8 cellular contexts compared by ENCODE assay signal in the genomic region with DNA sequence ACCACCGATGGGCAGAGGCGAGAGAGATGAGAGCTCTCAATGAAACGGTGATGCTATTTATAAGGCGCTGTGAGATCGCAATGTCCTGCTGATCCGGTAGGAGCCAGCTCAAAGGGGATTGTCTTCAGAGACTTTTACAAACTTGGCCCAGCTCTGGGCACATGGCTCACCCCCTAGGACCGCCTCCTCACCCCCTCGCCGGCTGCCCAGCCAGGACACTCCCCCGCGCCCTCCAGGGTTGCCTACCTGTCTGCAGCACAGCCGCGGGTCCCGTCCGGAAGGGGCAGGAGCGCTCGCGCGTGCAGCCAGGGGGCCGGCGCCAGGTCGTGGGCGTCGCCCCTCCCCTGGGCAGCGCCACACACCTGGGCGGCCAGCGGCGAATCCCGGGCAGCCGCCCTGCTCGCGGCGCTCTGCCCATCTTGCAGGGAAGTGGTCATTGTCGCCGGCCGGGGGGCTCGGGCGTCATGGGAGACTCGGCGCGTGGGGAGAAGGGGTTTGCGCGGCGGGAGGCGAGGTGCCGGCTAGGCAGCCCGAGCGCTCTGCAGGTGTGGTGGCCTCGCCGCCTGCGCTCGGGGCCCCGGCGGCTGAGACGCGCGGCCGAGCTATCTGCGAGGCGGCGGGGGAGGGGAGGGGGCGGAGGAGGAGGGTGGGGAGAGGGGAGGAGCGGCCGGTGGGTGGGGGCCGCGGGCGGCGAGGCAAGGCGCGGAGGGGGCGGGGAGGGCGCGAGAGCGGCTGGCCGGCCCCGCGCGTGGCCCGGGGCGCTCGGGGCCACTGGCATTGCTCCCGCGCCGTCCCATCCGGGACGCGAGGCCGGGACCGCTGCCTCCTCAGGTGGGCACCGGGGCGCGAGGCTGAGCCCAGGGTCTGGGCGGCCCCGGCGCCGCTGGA. TPM values are rescaled to one million over a fixed set of nuclear protein-coding genes. Genes with fewer than 3 reads are reported as not detected.
A peak's percentile ranks its signal among the peaks of the same experiment; 100 is the strongest.
DNase-seq lines count a peak whose midpoint lies in the region; ATAC-seq and TF ChIP-seq lines count a peak whose summit lies in the region.

GRB14 (minus strand) TSS at position 610 of the 888 bp plus-strand sequence; CDS start at position 437, 173 bp downstream.

- no peak for TF ChIP-seq EP300 in SK-N-SH (IDR thresholded peaks at IDR 0.05; ENCODE audit: borderline replicate concordance in 1 of 2, low read depth in 1 of 2, low read length in 1 of 2)

- H3K9me2 ChIP-seq in SK-N-SH, result no peaks in the 10 kb centered on the region

- H3K9me3 ChIP-seq in HEK293 (ENCODE audit: control insufficient read depth, insufficient read depth, low read depth, low read length) (no peaks in the 10 kb centered on the region), SK-N-SH (no peaks in the 10 kb centered on the region), osteoblast (ENCODE audit: low read depth, low read length) (no peaks in the 10 kb centered on the region)

- peaks cover 9% of the 10 kb centered on the region for H3K27me3 Mint-ChIP-seq in glutamatergic neuron (ENCODE audit: unreplicated experiment)

- no peak for ATAC-seq in HG03159 (IDR thresholded peaks at IDR 0.05; ENCODE audit: unreplicated experiment)

- CTCF ChIA-PET in HEK293 (lab: Yijun Ruan, JAX), result interaction anchor here (0.6 to 2.3 kb wide), 5 partner anchors 13 to 265 kb away, joined by 3 to 9 read pairs (median 4); no protein-coding TSS in a partner anchor
- CTCF ChIA-PET in SK-N-SH (lab: Yijun Ruan, JAX), result interaction anchor here (0.8 to 1.5 kb wide), 2 partner anchors 22 to 60 kb away, joined by 3 to 5 read pairs; no protein-coding TSS in a partner anchor

- peak within 1 kb of the TSS; percentile 79; the same call in 1 of the 2 replicates for H3K27ac ChIP-seq in HEK293 (ENCODE audit: extremely low read depth, low read depth, low read length)
- H3K27ac ChIP-seq in SK-N-SH (ENCODE audit: low read depth in 2 of 2, low read length in 1 of 2), result peak within 1 kb of the TSS; percentile 21 to 28; a peak in 2 of 4 replicates
- H3K27ac ChIP-seq in osteoblast (ENCODE audit: low read depth, low read length), result no peak within 1 kb of the TSS

- no peaks in the 10 kb centered on the region for H3K9me3 Mint-ChIP-seq in glutamatergic neuron (ENCODE audit: unreplicated experiment)

- H3K4me2 ChIP-seq in SK-N-SH (peak within 1 kb of the TSS; percentile 91), osteoblast (ENCODE audit: insufficient read depth, low read length) (peak within 1 kb of the TSS; percentile 77)

- H3K4me3 Mint-ChIP-seq in glutamatergic neuron (ENCODE audit: unreplicated experiment), result peak within 1 kb of the TSS; percentile 91

- H3K4me3 ChIP-seq in HEK293 (ENCODE audit: low read depth, low read length) (peak within 1 kb of the TSS; percentile 66), SK-N-SH (ENCODE audit: low read depth in 2 of 2, low read length in 1 of 2) (peak within 1 kb of the TSS; percentile 76 to 88), osteoblast (ENCODE audit: insufficient read depth, low read length) (peak within 1 kb of the TSS; percentile 75)

- H3K36me3 ChIP-seq in HEK293 (ENCODE audit: control insufficient read depth in 2 of 2, insufficient read depth in 1 of 2, low read length in 2 of 2) (no peaks in the 10 kb centered on the region), SK-N-SH (replicated peaks in 1 of 2; ENCODE audit: control insufficient read depth in 1 of 2, insufficient read depth in 2 of 2, low read length in 1 of 2) (peaks cover 2 to 3% of the 10 kb centered on the region in 2 experiments), osteoblast (ENCODE audit: insufficient read depth, low read length) (no peaks in the 10 kb centered on the region)

- H3K27me3 ChIP-seq in SK-N-SH (ENCODE audit: insufficient read depth) (no peaks in the 10 kb centered on the region), osteoblast (ENCODE audit: insufficient read depth, low read length) (no peaks in the 10 kb centered on the region)

- H3K4me1 ChIP-seq in HEK293 (ENCODE audit: control insufficient read depth, insufficient read depth, low read length) (peaks cover 3% of the 10 kb centered on the region; the same call in 1 of the 2 replicates), SK-N-SH (ENCODE audit: control insufficient read depth in 1 of 2, insufficient read depth in 2 of 2, low read depth in 1 of 2, low read length in 1 of 2) (peaks cover 0 to 16% of the 10 kb centered on the region in 2 experiments), osteoblast (ENCODE audit: insufficient read depth, low read length) (peaks cover 25% of the 10 kb centered on the region)

- H4K20me1 ChIP-seq in SK-N-SH (ENCODE audit: insufficient read depth) (no peaks in the 10 kb centered on the region), osteoblast (ENCODE audit: insufficient read depth, low read length) (no peaks in the 10 kb centered on the region)

- TF ChIP-seq CTCF in HEK293 (tag by site-specific recombination; IDR thresholded peaks at IDR 0.05) (peak; percentile 57; the same call in 1 of the 2 replicates), SK-N-SH (IDR thresholded peaks at IDR 0.05) (peak; percentile 16; the same call in 1 of the 2 replicates), glutamatergic neuron (IDR thresholded peaks at IDR 0.05; ENCODE audit: partially characterized antibody, unreplicated experiment) (no peak), osteoblast (IDR thresholded peaks at IDR 0.05; ENCODE audit: extremely low read depth, low read depth, low read length) (no peak)

- no peak for TF ChIP-seq RAD21 in SK-N-SH (IDR thresholded peaks at IDR 0.05; ENCODE audit: low read length)

- H3K79me2 ChIP-seq in SK-N-SH (ENCODE audit: insufficient read depth) (peaks cover 7% of the 10 kb centered on the region), osteoblast (ENCODE audit: insufficient read depth, low read length) (no peaks in the 10 kb centered on the region)

- POLR2A ChIA-PET in HEK293 (lab: Yijun Ruan, JAX) (interaction anchor here (0.8 to 1.6 kb wide), 4 partner anchors 9 to 109 kb away, joined by 3 to 5 read pairs (median 4); no protein-coding TSS in a partner anchor), SK-N-SH (lab: Yijun Ruan, JAX) (no interaction called here)

- H3K9ac ChIP-seq in SK-N-SH, result peak within 1 kb of the TSS; percentile 72

- H2AFZ ChIP-seq in SK-N-SH (ENCODE audit: low read depth) (peak within 1 kb of the TSS; percentile 85), osteoblast (ENCODE audit: low read length) (peak within 1 kb of the TSS; percentile 88)

- H3K27ac Mint-ChIP-seq in glutamatergic neuron (ENCODE audit: unreplicated experiment), result peak within 1 kb of the TSS; percentile 50

- 4% methylated on average over 18 of the region's 96 CpGs for WGBS in SK-N-SH (ENCODE audit: low lambda C conversion rate)

- no peaks in the 10 kb centered on the region for H3K4me1 Mint-ChIP-seq in glutamatergic neuron (ENCODE audit: low read depth, unreplicated experiment)

- H3K36me3 Mint-ChIP-seq in glutamatergic neuron (ENCODE audit: unreplicated experiment), result no peaks in the 10 kb centered on the region

- DNase-seq in AG20443 (ENCODE audit: low spot score) (peak; percentile 56), SK-N-SH (peak; percentile 90), glutamatergic neuron (peak; percentile 31), osteoblast (ENCODE audit: insufficient read length, low spot score, missing footprints) (peak; percentile 92), midbrain (lab: John Stamatoyannopoulos, UW) (no peak), cerebellar cortex (ENCODE audit: low spot score) (no peak)

- H3F3A ChIP-seq in SK-N-SH (replicated peaks; ENCODE audit: insufficient read depth), result peaks cover 47% of the 10 kb centered on the region

TF ChIP-seq in SK-N-SH, 30 proteins besides CTCF, POLR2A, EP300 and RAD21:
- TF ChIP-seq MXI1 (IDR thresholded peaks at IDR 0.05; ENCODE audit: low read depth, low read length) (peak; percentile 61; the same call in 1 of the 2 replicates), GABPA (IDR thresholded peaks at IDR 0.05; ENCODE audit: low read depth) (no peak)
- TF ChIP-seq, protein P1, sequence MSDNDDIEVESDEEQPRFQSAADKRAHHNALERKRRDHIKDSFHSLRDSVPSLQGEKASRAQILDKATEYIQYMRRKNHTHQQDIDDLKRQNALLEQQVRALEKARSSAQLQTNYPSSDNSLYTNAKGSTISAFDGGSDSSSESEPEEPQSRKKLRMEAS (IDR thresholded peaks at IDR 0.05; ENCODE audit: low read depth), result peak; percentile 29; the same call in 1 of the 2 replicates

RNA-seq across cellular contexts. Expression of gene GRB14, which starts in this region (rescaled TPM):
- polyA plus RNA-seq in SK-N-SH (2012; rRNA removed), result 3.9 and 6.4 TPM in 2 replicates
- polyA plus RNA-seq in SK-N-SH (2012; cell fraction: cytosol; rRNA removed), result 3.9 and 5.1 TPM in 2 replicates
- polyA plus RNA-seq in SK-N-SH (2012; cell fraction: nucleus; rRNA removed), result 15.8 and 20.5 TPM in 2 replicates
- total RNA-seq in glutamatergic neuron (ENCODE audit: unreplicated experiment) (0.83 TPM), osteoblast (0.72 and 0.88 TPM in 2 replicates)

Comparison
In these comparisons a context has a peak if more than half of its experiments do, and no peak if none do; other contexts are left out.
1. Peak in DNase-seq in glutamatergic neuron; RNA of the gene not detected or under 1 TPM.
2. Peak in DNase-seq, H3K4me3 ChIP-seq and H3K4me2 ChIP-seq in osteoblast; RNA of the gene not detected or under 1 TPM.
3. DNase-seq: peak in AG20443 (single experiment) and SK-N-SH (single experiment); none in midbrain (single experiment) and cerebellar cortex (single experiment).
4. CTCF ChIP-seq: peak in HEK293 (single experiment) and SK-N-SH (single experiment); none in glutamatergic neuron (single experiment) and osteoblast (single experiment).
5. Peak in every context shown above with its lines, with median percentiles within 50 percentile points of each other: H3K4me3 ChIP-seq.